In the genomic region with DNA sequence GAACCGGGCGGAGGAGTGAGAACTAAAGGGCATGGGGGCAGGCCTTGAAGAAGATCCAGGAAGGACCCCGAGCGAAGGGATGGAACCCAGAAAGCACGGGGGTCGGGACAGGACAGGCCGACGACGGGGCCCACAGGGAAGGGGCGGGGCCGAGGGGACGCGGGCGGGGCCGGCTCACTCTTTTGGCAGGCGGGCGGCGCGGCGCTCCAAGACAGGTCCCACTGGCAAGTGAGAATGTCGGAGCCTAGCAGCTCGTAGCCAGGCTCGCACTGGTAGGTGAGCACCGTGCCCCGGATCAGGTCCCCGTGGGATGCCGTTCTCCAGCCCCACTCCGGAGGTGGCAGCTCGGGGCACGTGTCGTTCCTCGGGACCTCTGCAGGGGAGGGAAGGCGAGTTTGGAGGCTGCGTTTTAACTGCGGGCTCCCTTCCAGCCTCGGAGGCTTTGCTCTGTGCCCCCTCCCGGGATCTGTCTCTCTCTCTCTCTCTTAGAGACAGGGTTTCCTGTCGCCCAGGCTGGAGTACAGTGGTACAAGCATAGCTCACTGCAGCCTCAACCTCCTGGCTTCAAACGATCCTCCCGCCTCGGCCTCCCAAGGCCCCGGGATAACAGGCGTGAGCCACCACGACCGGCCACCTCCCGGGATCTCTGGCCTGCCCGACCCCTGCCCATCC, we compare ENCODE assay signal across 1 cellular context.
TF ChIP-seq lines count a peak whose summit lies in the region.

No MANE protein-coding gene starts in this region.

TF ChIP-seq in H1, 55 proteins besides CTCF, POLR2A, EP300 and RAD21:
- TF ChIP-seq SAP30 (IDR thresholded peaks at IDR 0.05; ENCODE audit: insufficient read depth, insufficient replicate concordance, low read length) (no peak), SIX5 (IDR thresholded peaks at IDR 0.05; ENCODE audit: low read depth, low read length) (no peak), ASH2L (IDR thresholded peaks at IDR 0.05; ENCODE audit: low read length) (no peak), EZH2 (IDR thresholded peaks at IDR 0.05; ENCODE audit: low read depth, low read length, severe bottlenecking) (no peak), GTF2F1 (IDR thresholded peaks at IDR 0.05; ENCODE audit: borderline replicate concordance, low read depth, low read length) (no peak), HDAC2 (IDR thresholded peaks at IDR 0.05; ENCODE audit: borderline replicate concordance in 1 of 2, low read depth in 2 of 2, low read length in 2 of 2) (no peak), TCF12 (IDR thresholded peaks at IDR 0.05; ENCODE audit: low read depth, low read length) (no peak)
- TF ChIP-seq, protein P1, sequence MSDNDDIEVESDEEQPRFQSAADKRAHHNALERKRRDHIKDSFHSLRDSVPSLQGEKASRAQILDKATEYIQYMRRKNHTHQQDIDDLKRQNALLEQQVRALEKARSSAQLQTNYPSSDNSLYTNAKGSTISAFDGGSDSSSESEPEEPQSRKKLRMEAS (IDR thresholded peaks at IDR 0.05) = peak; percentile 62
- TF ChIP-seq, protein P2, sequence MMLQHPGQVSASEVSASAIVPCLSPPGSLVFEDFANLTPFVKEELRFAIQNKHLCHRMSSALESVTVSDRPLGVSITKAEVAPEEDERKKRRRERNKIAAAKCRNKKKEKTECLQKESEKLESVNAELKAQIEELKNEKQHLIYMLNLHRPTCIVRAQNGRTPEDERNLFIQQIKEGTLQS (IDR thresholded peaks at IDR 0.05; ENCODE audit: insufficient read depth, low read depth, low read length) = no peak
